8 cellular contexts compared by ENCODE assay signal in the genomic region with DNA sequence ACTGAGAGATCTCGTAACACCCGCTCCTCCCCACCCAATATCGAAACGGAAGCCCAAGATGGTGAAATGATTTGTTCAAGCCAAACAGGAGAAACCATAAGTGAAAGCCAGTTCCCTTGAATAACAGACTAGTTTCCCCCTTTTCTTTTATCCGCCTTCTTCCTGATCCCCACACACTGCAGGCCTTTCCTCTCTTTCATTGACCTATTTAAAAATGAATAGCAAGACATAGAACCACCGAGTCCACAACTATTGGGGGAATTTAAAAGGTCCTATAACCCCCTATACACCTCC. TPM values are rescaled to one million over a fixed set of nuclear protein-coding genes. Genes with fewer than 3 reads are reported as not detected.
DNase-seq lines count a peak whose midpoint lies in the region; ATAC-seq and TF ChIP-seq lines count a peak whose summit lies in the region.

No MANE protein-coding gene starts in this region.

- peaks cover 11% of the 10 kb centered on the region for H3K79me2 ChIP-seq in mesendoderm (ENCODE audit: control insufficient read depth, insufficient read depth, low read length)

- no peaks in the 10 kb centered on the region for H3K27me3 ChIP-seq in right atrium auricular region
- H3K27me3 ChIP-seq in body of pancreas, result no peaks in the 10 kb centered on the region
- no peaks in the 10 kb centered on the region for H3K27me3 ChIP-seq in mesendoderm (ENCODE audit: insufficient read depth, low read length, poor library complexity)
- no peaks in the 10 kb centered on the region for H3K27me3 ChIP-seq in aorta (ENCODE audit: control insufficient read depth in 1 of 2, insufficient read depth in 2 of 2, low read length in 1 of 2)

- peak overlapping the region; percentile 75 for H3K56ac ChIP-seq in mesendoderm (ENCODE audit: low read length)

- intact Hi-C loops in left cardiac atrium (cut with DNase I) (loop anchor here in 1 of 2 donors (5.0 kb wide), 2 partner anchors 95 to 180 kb away; partner anchors contain the start of gene TIMMDC1), body of pancreas (cut with DNase I) (no loop called here), aorta (cut with DNase I) (loop anchor here in 1 of 2 donors (2.0 to 10.0 kb wide), 2 partner anchors 99 to 183 kb away; partner anchors contain the start of genes ADPRH and TIMMDC1)

- H2BK5ac ChIP-seq in mesendoderm (ENCODE audit: low read length), result no peak overlapping the region

- no peak overlapping the region for H4K8ac ChIP-seq in mesendoderm (ENCODE audit: low read depth, low read length)

- no peak overlapping the region for H4K5ac ChIP-seq in mesendoderm (ENCODE audit: low read length)

- H3K4me2 ChIP-seq in mesendoderm (ENCODE audit: low read length), result peak overlapping the region; percentile 64

- no peak for TF ChIP-seq CTCF in right atrium auricular region (IDR thresholded peaks at IDR 0.05)
- TF ChIP-seq CTCF in body of pancreas (IDR thresholded peaks at IDR 0.05), result no peak

- H2BK120ac ChIP-seq in mesendoderm (ENCODE audit: low read depth, low read length), result no peak overlapping the region

- ATAC-seq in left cardiac atrium (no peak), body of pancreas (no peak), aorta (ENCODE audit: low FRiP score) (no peak), GM18873 (IDR thresholded peaks at IDR 0.05; ENCODE audit: low FRiP score, unreplicated experiment) (no peak)

- H3K9ac ChIP-seq in mesendoderm (ENCODE audit: low read length), result peak overlapping the region; percentile 58

- no peaks in the 10 kb centered on the region for H3K9me3 ChIP-seq in right atrium auricular region
- H3K9me3 ChIP-seq in body of pancreas, result no peaks in the 10 kb centered on the region
- no peaks in the 10 kb centered on the region for H3K9me3 ChIP-seq in aorta (ENCODE audit: control insufficient read depth, low read length)

- 5 to 7% methylated on average over 6 of the region's 6 CpGs for WGBS in body of pancreas, 2 donors
- no CpG with 5 or more reads among the region's 6 CpGs for WGBS in mesendoderm (ENCODE audit: extremely low coverage, insufficient coverage, low lambda C conversion rate)
- WGBS in aorta, 2 donors, result 11 to 13% methylated on average over 6 of the region's 6 CpGs

- H2BK15ac ChIP-seq in mesendoderm (replicated peaks; ENCODE audit: low read depth), result no peak overlapping the region

- H3K36me3 ChIP-seq in right atrium auricular region, result peaks cover 17% of the 10 kb centered on the region
- H3K36me3 ChIP-seq in body of pancreas (replicated peaks in 1 of 2; ENCODE audit: insufficient read depth in 1 of 2, low read depth in 2 of 2), result peaks cover 0 to 12% of the 10 kb centered on the region in 2 donors
- H3K36me3 ChIP-seq in mesendoderm (ENCODE audit: control insufficient read depth, insufficient read depth, low read length), result no peaks in the 10 kb centered on the region
- H3K36me3 ChIP-seq in aorta (ENCODE audit: control insufficient read depth in 1 of 2, insufficient read depth in 2 of 2, low read length in 1 of 2), result peaks cover 0 to 3% of the 10 kb centered on the region in 2 donors

- no peak overlapping the region for H3K18ac ChIP-seq in mesendoderm (ENCODE audit: low read length)

- H3K79me1 ChIP-seq in mesendoderm (ENCODE audit: low read length), result peaks cover 10% of the 10 kb centered on the region

- H3K23ac ChIP-seq in mesendoderm (ENCODE audit: low read length), result no peak overlapping the region

- TF ChIP-seq POLR2A in body of pancreas (IDR thresholded peaks at IDR 0.05), result no peak

- H3K27ac ChIP-seq in right atrium auricular region, result peak overlapping the region; percentile 98
- peak overlapping the region; percentile 74 to 95 (median 85) for H3K27ac ChIP-seq in body of pancreas
- H3K27ac ChIP-seq in mesendoderm (ENCODE audit: low read depth, low read length), result no peak overlapping the region
- peak overlapping the region; percentile 61 to 92 for H3K27ac ChIP-seq in aorta (ENCODE audit: low read depth in 1 of 2, low read length in 2 of 2)

- no peak for DNase-seq in right atrium auricular region (ENCODE audit: low spot score)
- no peak for DNase-seq in left cardiac atrium
- DNase-seq in body of pancreas, result no peak
- DNase-seq in mesendoderm, result no peak
- DNase-seq in aorta, result no peak
- no peak for DNase-seq in activated CD4-positive, alpha-beta T cell treated with anti-CD3 and anti-CD28 coated beads, Interleukin-2, amount 50 U/mL, for 1 hour
- no peak for DNase-seq in stimulated activated CD4-positive, alpha-beta T cell treated with anti-CD3 and anti-CD28 coated beads, Interleukin-4, amount 100 ng/mL, for 24 hours

- H3K4ac ChIP-seq in mesendoderm (ENCODE audit: low read depth, low read length), result no peak overlapping the region

- H3K4me3 ChIP-seq in right atrium auricular region (peak overlapping the region; percentile 77 to 84), body of pancreas (peak overlapping the region in 1 of 2 donors; percentile 80), mesendoderm (ENCODE audit: low read length) (no peak overlapping the region), aorta (ENCODE audit: low read length in 2 of 2) (peak overlapping the region; percentile 79 to 81)

- H2AK5ac ChIP-seq in mesendoderm (ENCODE audit: low read length), result no peak overlapping the region

- peaks cover 0 to 31% of the 10 kb centered on the region in 2 donors for H3K4me1 ChIP-seq in right atrium auricular region
- H3K4me1 ChIP-seq in body of pancreas, result peaks cover 25% of the 10 kb centered on the region
- peaks cover 4% of the 10 kb centered on the region for H3K4me1 ChIP-seq in mesendoderm (ENCODE audit: control insufficient read depth, low read depth, low read length)
- H3K4me1 ChIP-seq in aorta (ENCODE audit: control insufficient read depth in 1 of 2, insufficient read depth in 2 of 2, low read length in 2 of 2), result no peaks in the 10 kb centered on the region

RNA-seq across cellular contexts. Expression of gene COX17, which starts 0.4 kb away (rescaled TPM):
- total RNA-seq in right atrium auricular region (10 to 100 TPM; 75.8 to 93.9 TPM), left cardiac atrium (100 to 1,000 TPM; 101 to 120 TPM), body of pancreas (10 to 100 TPM; 13.8 to 29.6 TPM), aorta (10 to 100 TPM; 43.6 to 47.3 TPM)
- 173 TPM for polyA plus RNA-seq in mesendoderm (2013, experiment 1 of 2)
- polyA plus RNA-seq in mesendoderm (2013, experiment 2 of 2), result 174 TPM
- 100 to 1,000 TPM in 1 of 2 donors, 10 to 100 TPM in 1; 74.9 to 170 TPM for polyA plus RNA-seq in aorta

RNA-seq across cellular contexts. Expression of gene POPDC2, which starts 17.2 kb away (rescaled TPM):
- total RNA-seq in right atrium auricular region, result 100 to 1,000 TPM; 679 to 853 TPM
- 100 to 1,000 TPM; 383 to 677 TPM for total RNA-seq in left cardiac atrium
- total RNA-seq in body of pancreas, result under 1 TPM; 0.78 to 0.99 TPM
- polyA plus RNA-seq in mesendoderm (2013, experiment 1 of 2), result 0.25 TPM
- polyA plus RNA-seq in mesendoderm (2013, experiment 2 of 2), result 0.25 TPM
- total RNA-seq in aorta, result 10 to 100 TPM in 1 of 2 donors, 1 to 10 TPM in 1; 9.5 to 11.5 TPM
- 10 to 100 TPM; 11.0 to 17.5 TPM for polyA plus RNA-seq in aorta

RNA-seq across cellular contexts. Expression of gene CFAP91, which starts 25.2 kb away (rescaled TPM):
- total RNA-seq in right atrium auricular region, result 1 to 10 TPM; 1.5 to 3.1 TPM
- total RNA-seq in left cardiac atrium, result under 1 TPM; 0.58 to 0.91 TPM
- 10 to 100 TPM; 21.5 to 47.8 TPM for total RNA-seq in body of pancreas
- 0.88 TPM for polyA plus RNA-seq in mesendoderm (2013, experiment 1 of 2)
- polyA plus RNA-seq in mesendoderm (2013, experiment 2 of 2), result 0.67 TPM
- 1 to 10 TPM; 3.7 TPM for total RNA-seq in aorta
- 1 to 10 TPM in 1 of 2 donors, under 1 TPM in 1; 0.50 to 8.5 TPM for polyA plus RNA-seq in aorta

Comparison
In these comparisons a context has a peak if more than half of its experiments do, and no peak if none do; other contexts are left out.
1. RNA of gene POPDC2, which starts 17.2 kb away (total RNA-seq): 679 to 853 TPM in right atrium auricular region and 383 to 677 TPM in left cardiac atrium; 9.5 to 11.5 TPM in aorta and 0.78 to 0.99 TPM in body of pancreas; every median in the first group is over 10 times any median in the second.
2. RNA of gene CFAP91, which starts 25.2 kb away (total RNA-seq): 21.5 to 47.8 TPM in body of pancreas; 3.7 TPM in aorta, 1.5 to 3.1 TPM in right atrium auricular region and 0.58 to 0.91 TPM in left cardiac atrium; every median in the first group is over 4 times any median in the second.